Comparison of ENCODE assay signal across 1 cellular context in the genomic region with DNA sequence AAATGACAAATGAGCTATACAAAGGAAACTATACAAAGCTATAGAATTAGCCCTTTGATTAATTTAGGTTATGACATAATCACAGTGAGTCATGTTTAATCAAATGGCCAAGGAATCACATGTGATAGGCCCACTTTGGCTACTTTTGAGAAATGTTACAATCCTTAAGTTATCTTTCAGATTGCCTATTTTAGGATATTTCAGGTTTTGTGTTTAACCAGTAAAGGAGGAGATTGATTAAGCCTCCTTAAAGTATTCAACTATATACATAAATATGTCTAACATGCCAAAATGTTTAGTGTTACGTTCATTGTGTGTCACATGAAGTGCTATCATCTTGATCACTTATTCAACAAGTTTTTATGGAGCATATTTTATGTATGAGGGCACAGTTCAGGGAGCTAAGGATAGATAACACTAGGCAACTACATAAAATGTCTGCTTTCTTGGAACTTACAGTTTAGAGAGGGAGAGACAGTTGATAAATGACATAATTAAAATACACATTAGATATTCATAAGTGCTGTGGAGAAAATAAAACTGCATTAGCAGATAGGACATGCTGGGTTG.
TF ChIP-seq lines count a peak whose summit lies in the region.

No MANE protein-coding gene starts in this region.

TF ChIP-seq in HEK293, 187 proteins besides CTCF, POLR2A, EP300 and RAD21 (continued from another document):
- TF ChIP-seq, protein P1, sequence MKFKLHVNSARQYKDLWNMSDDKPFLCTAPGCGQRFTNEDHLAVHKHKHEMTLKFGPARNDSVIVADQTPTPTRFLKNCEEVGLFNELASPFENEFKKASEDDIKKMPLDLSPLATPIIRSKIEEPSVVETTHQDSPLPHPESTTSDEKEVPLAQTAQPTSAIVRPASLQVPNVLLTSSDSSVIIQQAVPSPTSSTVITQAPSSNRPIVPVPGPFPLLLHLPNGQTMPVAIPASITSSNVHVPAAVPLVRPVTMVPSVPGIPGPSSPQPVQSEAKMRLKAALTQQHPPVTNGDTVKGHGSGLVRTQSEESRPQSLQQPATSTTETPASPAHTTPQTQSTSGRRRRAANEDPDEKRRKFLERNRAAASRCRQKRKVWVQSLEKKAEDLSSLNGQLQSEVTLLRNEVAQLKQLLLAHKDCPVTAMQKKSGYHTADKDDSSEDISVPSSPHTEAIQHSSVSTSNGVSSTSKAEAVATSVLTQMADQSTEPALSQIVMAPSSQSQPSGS (tag by site-specific recombination; IDR thresholded peaks at IDR 0.05; ENCODE audit: low read depth), result 0 out of 2 replicates have a peak, but pooled peaks have one; percentile 6
- TF ChIP-seq ZNF785 (tag by site-specific recombination; IDR thresholded peaks at IDR 0.05) (no peak), SCRT2 (tag by site-specific recombination; IDR thresholded peaks at IDR 0.05) (peak; percentile 63), FEZF1 (tag by site-specific recombination; IDR thresholded peaks at IDR 0.05) (peak; percentile 25; the same call in 1 of the 2 replicates), ZNF211 (tag by site-specific recombination; IDR thresholded peaks at IDR 0.05; ENCODE audit: low read depth) (no peak)
TF ChIP-seq in HEK293: peak in this region for 4.
